9 cellular contexts compared by ENCODE assay signal in the genomic region with DNA sequence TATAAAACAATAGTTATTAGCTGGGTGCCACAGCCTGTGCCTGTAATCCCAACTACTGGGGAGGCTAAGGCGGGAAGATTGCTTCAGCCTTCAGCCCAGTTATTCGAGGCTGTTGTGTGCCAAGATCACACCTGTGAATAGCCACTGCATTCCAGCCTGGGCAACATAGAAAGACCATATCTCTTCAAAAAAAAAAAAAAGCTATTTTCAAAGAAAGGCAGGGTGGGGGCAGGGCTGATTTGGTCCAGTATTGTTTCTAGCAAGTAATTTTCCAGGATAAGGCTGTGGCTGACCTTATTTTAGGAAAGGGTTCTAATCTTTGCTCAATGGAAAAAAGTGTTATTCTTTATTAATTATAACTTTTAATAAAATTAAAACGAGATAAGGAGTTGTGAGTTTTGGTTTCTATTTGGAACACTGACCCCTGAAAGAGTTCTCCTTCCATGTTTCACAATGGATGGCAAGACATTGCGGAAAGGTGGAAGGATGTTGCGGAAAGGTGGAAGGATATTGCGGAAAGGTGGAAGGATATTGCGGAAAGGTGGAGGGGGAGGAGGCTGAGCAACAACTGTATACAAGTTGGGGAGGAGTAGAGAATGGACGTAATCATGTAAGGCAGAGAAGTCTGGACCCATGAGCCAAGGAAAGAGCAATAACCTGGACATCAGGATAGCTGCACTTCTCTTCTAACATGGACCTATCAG. TPM values are rescaled to one million over a fixed set of nuclear protein-coding genes. Genes with fewer than 3 reads are reported as not detected.
DNase-seq lines count a peak whose midpoint lies in the region; ATAC-seq and TF ChIP-seq lines count a peak whose summit lies in the region.
"Had no signal": no experiment of that assay in that cellular context is flagged by ENCODE, and none has a peak within 500 bp of the region (broad histone marks: within the 10 kb centered on the region; RNA-seq: fewer than 3 reads in every experiment).

No MANE protein-coding gene starts in this region.

- H3K36me3 Mint-ChIP-seq in activated CD4-positive, alpha-beta memory T cell treated with anti-CD3 and anti-CD28 coated beads, Interleukin-2, amount 10 ng/mL, durations not matched to agents 7 days and 5 days (ENCODE audit: low read depth), result peaks cover 45% of the 10 kb centered on the region
- peaks cover 2 to 9% (median 4%) of the 10 kb centered on the region in 3 donors for H3K36me3 Mint-ChIP-seq in immature natural killer cell
- H3K36me3 Mint-ChIP-seq in stimulated activated naive B cell treated with anti-CD40 and anti-IgM and Interleukin-4, amounts not matched to agents 10 μg/mL and 1 μg/mL and 100 μg/mL, for 72 hours, result peaks cover 0 to 5% of the 10 kb centered on the region in 2 donors

- peaks cover 38% of the 10 kb centered on the region for H3F3A ChIP-seq in SK-N-SH (replicated peaks; ENCODE audit: insufficient read depth)

- peak overlapping the region; percentile 64; the same call in 1 of the 2 replicates for H3K9ac ChIP-seq in SK-N-SH

- H3K27ac Mint-ChIP-seq in activated CD4-positive, alpha-beta memory T cell treated with anti-CD3 and anti-CD28 coated beads, Interleukin-2, amount 10 ng/mL, durations not matched to agents 7 days and 5 days, result peak overlapping the region; percentile 100
- peak overlapping the region; percentile 95 to 100 (median 99) for H3K27ac Mint-ChIP-seq in immature natural killer cell
- peak overlapping the region; percentile 100 for H3K27ac Mint-ChIP-seq in stimulated activated naive B cell treated with anti-CD40 and anti-IgM and Interleukin-4, amounts not matched to agents 10 μg/mL and 1 μg/mL and 100 μg/mL, for 72 hours

- CTCF ChIA-PET in SK-N-SH (lab: Yijun Ruan, JAX), result interaction anchor here (0.7 to 2.4 kb wide), 9 partner anchors 8 to 1115 kb away, joined by 3 to 14 read pairs (median 4); no protein-coding TSS in a partner anchor
- CTCF ChIA-PET in activated CD4-positive, alpha-beta memory T cell treated with anti-CD3 and anti-CD28 coated beads, Interleukin-2, amount 10 ng/mL, durations not matched to agents 7 days and 5 days (lab: Charles Lee), result interaction anchor here (1.4 to 5.6 kb wide), 5 partner anchors 16 to 243 kb away, joined by 6 to 53 read pairs (median 7); no protein-coding TSS in a partner anchor

- peaks cover 30% of the 10 kb centered on the region for H3K4me1 Mint-ChIP-seq in activated CD4-positive, alpha-beta memory T cell treated with anti-CD3 and anti-CD28 coated beads, Interleukin-2, amount 10 ng/mL, durations not matched to agents 7 days and 5 days
- peaks cover 19 to 32% of the 10 kb centered on the region in 2 donors for H3K4me1 Mint-ChIP-seq in immature natural killer cell
- H3K4me1 Mint-ChIP-seq in stimulated activated naive B cell treated with anti-CD40 and anti-IgM and Interleukin-4, amounts not matched to agents 10 μg/mL and 1 μg/mL and 100 μg/mL, for 72 hours, result peaks cover 19 to 26% of the 10 kb centered on the region in 2 donors

- TF ChIP-seq EP300 in SK-N-SH (IDR thresholded peaks at IDR 0.05; ENCODE audit: borderline replicate concordance in 1 of 2, low read depth in 1 of 2, low read length in 1 of 2), result no peak

- H3K9me3 ChIP-seq in SK-N-SH, result no peaks in the 10 kb centered on the region

- TF ChIP-seq RAD21 in SK-N-SH (IDR thresholded peaks at IDR 0.05; ENCODE audit: low read length), result no peak

- H3K9me2 ChIP-seq in SK-N-SH, result no peaks in the 10 kb centered on the region

- H3K27me3 Mint-ChIP-seq in activated CD4-positive, alpha-beta memory T cell treated with anti-CD3 and anti-CD28 coated beads, Interleukin-2, amount 10 ng/mL, durations not matched to agents 7 days and 5 days, result no peaks in the 10 kb centered on the region
- H3K27me3 Mint-ChIP-seq in immature natural killer cell (ENCODE audit: low read depth in 3 of 3), result peaks cover 0 to 5% (median 4%) of the 10 kb centered on the region in 3 donors
- H3K27me3 Mint-ChIP-seq in stimulated activated naive B cell treated with anti-CD40 and anti-IgM and Interleukin-4, amounts not matched to agents 10 μg/mL and 1 μg/mL and 100 μg/mL, for 72 hours, result no peaks in the 10 kb centered on the region

- peak overlapping the region in 1 of 2 experiments; percentile 100; a peak in 2 of 4 replicates for H3K4me3 ChIP-seq in SK-N-SH (ENCODE audit: low read depth in 2 of 2, low read length in 1 of 2)

- peak overlapping the region; percentile 85 to 99; a peak in 3 of 4 replicates for H3K27ac ChIP-seq in SK-N-SH (ENCODE audit: low read depth in 2 of 2, low read length in 1 of 2)

- H3K36me3 ChIP-seq in SK-N-SH (replicated peaks in 1 of 2; ENCODE audit: control insufficient read depth in 1 of 2, insufficient read depth in 2 of 2, low read length in 1 of 2), result peaks cover 0 to 7% of the 10 kb centered on the region in 2 experiments

- no peaks in the 10 kb centered on the region for H3K9me3 Mint-ChIP-seq in activated CD4-positive, alpha-beta memory T cell treated with anti-CD3 and anti-CD28 coated beads, Interleukin-2, amount 10 ng/mL, durations not matched to agents 7 days and 5 days
- H3K9me3 Mint-ChIP-seq in immature natural killer cell, result no peaks in the 10 kb centered on the region
- no peaks in the 10 kb centered on the region for H3K9me3 Mint-ChIP-seq in stimulated activated naive B cell treated with anti-CD40 and anti-IgM and Interleukin-4, amounts not matched to agents 10 μg/mL and 1 μg/mL and 100 μg/mL, for 72 hours

- ATAC-seq in SK-N-SH treated with all-trans-retinoic acid at 6 μM for 48 hours, result no peak
- no peak for ATAC-seq in stimulated activated naive B cell treated with anti-CD40 and anti-IgM and Interleukin-4, amounts not matched to agents 10 μg/mL and 1 μg/mL and 100 μg/mL, for 72 hours (replicated peaks)
- no peak for ATAC-seq in GM18505 (IDR thresholded peaks at IDR 0.05; ENCODE audit: unreplicated experiment)
- ATAC-seq in HG02571 (IDR thresholded peaks at IDR 0.05; ENCODE audit: unreplicated experiment), result no peak

- no peak for TF ChIP-seq CTCF in SK-N-SH (IDR thresholded peaks at IDR 0.05)

- H3K4me1 ChIP-seq in SK-N-SH (ENCODE audit: control insufficient read depth in 1 of 2, insufficient read depth in 2 of 2, low read depth in 1 of 2, low read length in 1 of 2), result peaks cover 25% of the 10 kb centered on the region in 2 experiments

- 90% methylated on average over 8 of the region's 8 CpGs for WGBS in SK-N-SH (ENCODE audit: low lambda C conversion rate)

- TF ChIP-seq POLR2A in GM18505 (IDR thresholded peaks at IDR 0.05; ENCODE audit: borderline replicate concordance, extremely low read depth, insufficient read depth, insufficient read length), result no peak

- no peaks in the 10 kb centered on the region for H4K20me1 ChIP-seq in SK-N-SH (ENCODE audit: insufficient read depth)

- peak overlapping the region; percentile 80 for H3K4me2 ChIP-seq in SK-N-SH

- H3K4me3 Mint-ChIP-seq in activated CD4-positive, alpha-beta memory T cell treated with anti-CD3 and anti-CD28 coated beads, Interleukin-2, amount 10 ng/mL, durations not matched to agents 7 days and 5 days, result peak overlapping the region; percentile 93
- H3K4me3 Mint-ChIP-seq in immature natural killer cell, result peak overlapping the region; percentile 87 to 98 (median 92)
- H3K4me3 Mint-ChIP-seq in stimulated activated naive B cell treated with anti-CD40 and anti-IgM and Interleukin-4, amounts not matched to agents 10 μg/mL and 1 μg/mL and 100 μg/mL, for 72 hours, result peak overlapping the region; percentile 86 to 92

- DNase-seq in SK-N-SH, result no peak
- DNase-seq in activated CD4-positive, alpha-beta memory T cell treated with anti-CD3 and anti-CD28 coated beads, Interleukin-2, amount 10 ng/mL, durations not matched to agents 7 days and 5 days, result no peak
- DNase-seq in immature natural killer cell, result no peak
- DNase-seq in stimulated activated naive B cell treated with anti-CD40 and anti-IgM and Interleukin-4, amounts not matched to agents 10 μg/mL and 1 μg/mL and 100 μg/mL, for 72 hours, result no peak
- DNase-seq in NCI-H748 (lab: John Stamatoyannopoulos, UW; ENCODE audit: unreplicated experiment), result no peak
- DNase-seq: 8988T had no signal

- POLR2A ChIA-PET in SK-N-SH (lab: Yijun Ruan, JAX), result no interaction called here
- POLR2A ChIA-PET in activated CD4-positive, alpha-beta memory T cell treated with anti-CD3 and anti-CD28 coated beads, Interleukin-2, amount 10 ng/mL, durations not matched to agents 7 days and 5 days (lab: Charles Lee), result interaction anchor here (0.9 to 5.6 kb wide), 18 partner anchors 11 to 945 kb away, joined by 3 to 131 read pairs (median 10); partner anchors contain the start of genes GLCCI1 and UMAD1

- peaks cover 28% of the 10 kb centered on the region for H3K79me2 ChIP-seq in SK-N-SH (ENCODE audit: insufficient read depth)

- no peaks in the 10 kb centered on the region for H3K27me3 ChIP-seq in SK-N-SH (ENCODE audit: insufficient read depth)

- peak overlapping the region; percentile 92 for H2AFZ ChIP-seq in SK-N-SH (ENCODE audit: low read depth)

TF ChIP-seq in SK-N-SH, 30 proteins besides CTCF, POLR2A, EP300 and RAD21 (continues in another document):
- TF ChIP-seq, protein P1, sequence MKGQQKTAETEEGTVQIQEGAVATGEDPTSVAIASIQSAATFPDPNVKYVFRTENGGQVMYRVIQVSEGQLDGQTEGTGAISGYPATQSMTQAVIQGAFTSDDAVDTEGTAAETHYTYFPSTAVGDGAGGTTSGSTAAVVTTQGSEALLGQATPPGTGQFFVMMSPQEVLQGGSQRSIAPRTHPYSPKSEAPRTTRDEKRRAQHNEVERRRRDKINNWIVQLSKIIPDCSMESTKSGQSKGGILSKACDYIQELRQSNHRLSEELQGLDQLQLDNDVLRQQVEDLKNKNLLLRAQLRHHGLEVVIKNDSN (IDR thresholded peaks at IDR 0.05; ENCODE audit: borderline replicate concordance, low read depth), result no peak
- TF ChIP-seq CHD2 (IDR thresholded peaks at IDR 0.05; ENCODE audit: low read length, partially characterized antibody), result no peak

RNA-seq across cellular contexts. Expression of gene C1GALT1, which starts 1.5 kb away (rescaled TPM):
- 15.2 and 16.4 TPM in 2 replicates for polyA plus RNA-seq in SK-N-SH (2012; rRNA removed)
- 21.5 and 25.5 TPM in 2 replicates for polyA plus RNA-seq in SK-N-SH (2012; cell fraction: cytosol; rRNA removed)
- 10.5 and 18.6 TPM in 2 replicates for polyA plus RNA-seq in SK-N-SH (2012; cell fraction: nucleus; rRNA removed)
- 10 to 100 TPM; 63.4 to 64.1 TPM for total RNA-seq in activated CD4-positive, alpha-beta memory T cell treated with anti-CD3 and anti-CD28 coated beads, Interleukin-2, amount 10 ng/mL, durations not matched to agents 7 days and 5 days
- polyA plus RNA-seq in immature natural killer cell, result 10 to 100 TPM; 56.8 to 83.9 (median 59.4) TPM
